1 cellular context compared by ENCODE assay signal in the genomic region with DNA sequence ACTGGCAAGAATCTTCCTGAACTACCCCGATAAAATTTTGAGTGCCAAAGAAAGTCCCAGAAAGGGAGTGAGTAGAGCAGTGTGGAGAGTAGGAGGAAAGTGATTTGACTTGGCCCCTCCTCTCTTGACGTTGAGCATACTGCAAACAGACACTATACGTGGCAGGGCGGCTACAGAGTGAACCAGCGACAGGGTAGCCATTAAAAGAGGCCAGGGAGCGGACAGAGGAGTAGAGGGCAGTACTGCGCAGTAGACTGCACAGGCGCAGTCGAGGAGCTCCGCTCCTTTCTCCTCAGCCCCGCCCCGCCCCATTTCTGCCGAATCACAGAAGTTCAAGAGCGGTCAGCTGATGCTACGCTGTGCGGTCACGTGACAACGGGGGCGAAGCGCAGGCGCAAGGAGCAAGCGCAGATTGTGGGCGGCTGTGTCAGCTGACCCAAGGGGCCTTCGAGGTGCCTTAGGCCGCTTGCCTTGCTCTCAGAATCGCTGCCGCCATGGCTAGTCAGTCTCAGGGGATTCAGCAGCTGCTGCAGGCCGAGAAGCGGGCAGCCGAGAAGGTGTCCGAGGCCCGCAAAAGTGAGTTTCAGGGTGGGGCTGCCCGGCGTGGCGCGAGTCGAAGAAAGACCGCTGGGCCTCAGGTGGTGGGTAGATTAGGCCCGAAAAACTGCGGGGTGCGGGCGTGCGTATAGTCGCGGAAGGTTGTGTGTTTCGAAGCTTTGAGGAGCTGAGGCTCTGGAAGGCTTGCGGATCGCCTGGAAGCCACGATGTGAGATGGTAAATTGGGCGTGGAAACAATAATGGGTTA.
TF ChIP-seq lines count a peak whose summit lies in the region.

A gene with protein sequence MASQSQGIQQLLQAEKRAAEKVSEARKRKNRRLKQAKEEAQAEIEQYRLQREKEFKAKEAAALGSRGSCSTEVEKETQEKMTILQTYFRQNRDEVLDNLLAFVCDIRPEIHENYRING (plus strand): TSS at position 425 of the 805 bp plus-strand sequence. CDS start 70 bp downstream, at position 495.

TF ChIP-seq in HCT116, 20 proteins besides CTCF, POLR2A, EP300 and RAD21 (continued from another document):
- peak; percentile 8 for TF ChIP-seq TCF7L2 (IDR thresholded peaks at IDR 0.05; ENCODE audit: borderline replicate concordance, extremely low read depth, insufficient read depth, insufficient read length)
- no peak for TF ChIP-seq SRF (IDR thresholded peaks at IDR 0.05; ENCODE audit: low read depth)
- peak; percentile 40 for TF ChIP-seq SIN3A (IDR thresholded peaks at IDR 0.05; ENCODE audit: low read depth)
- peak; percentile 99 for TF ChIP-seq ZFX (IDR thresholded peaks at IDR 0.05)
- no peak for TF ChIP-seq EZH2phosphoT487 (IDR thresholded peaks at IDR 0.05; ENCODE audit: borderline replicate concordance)
- no peak for TF ChIP-seq ELF1 (IDR thresholded peaks at IDR 0.05; ENCODE audit: borderline replicate concordance, low read depth)
- TF ChIP-seq JUND (IDR thresholded peaks at IDR 0.05), result no peak
- TF ChIP-seq ZNF274 (IDR thresholded peaks at IDR 0.05; ENCODE audit: low read depth, low read length), result no peak
- TF ChIP-seq, protein P1, sequence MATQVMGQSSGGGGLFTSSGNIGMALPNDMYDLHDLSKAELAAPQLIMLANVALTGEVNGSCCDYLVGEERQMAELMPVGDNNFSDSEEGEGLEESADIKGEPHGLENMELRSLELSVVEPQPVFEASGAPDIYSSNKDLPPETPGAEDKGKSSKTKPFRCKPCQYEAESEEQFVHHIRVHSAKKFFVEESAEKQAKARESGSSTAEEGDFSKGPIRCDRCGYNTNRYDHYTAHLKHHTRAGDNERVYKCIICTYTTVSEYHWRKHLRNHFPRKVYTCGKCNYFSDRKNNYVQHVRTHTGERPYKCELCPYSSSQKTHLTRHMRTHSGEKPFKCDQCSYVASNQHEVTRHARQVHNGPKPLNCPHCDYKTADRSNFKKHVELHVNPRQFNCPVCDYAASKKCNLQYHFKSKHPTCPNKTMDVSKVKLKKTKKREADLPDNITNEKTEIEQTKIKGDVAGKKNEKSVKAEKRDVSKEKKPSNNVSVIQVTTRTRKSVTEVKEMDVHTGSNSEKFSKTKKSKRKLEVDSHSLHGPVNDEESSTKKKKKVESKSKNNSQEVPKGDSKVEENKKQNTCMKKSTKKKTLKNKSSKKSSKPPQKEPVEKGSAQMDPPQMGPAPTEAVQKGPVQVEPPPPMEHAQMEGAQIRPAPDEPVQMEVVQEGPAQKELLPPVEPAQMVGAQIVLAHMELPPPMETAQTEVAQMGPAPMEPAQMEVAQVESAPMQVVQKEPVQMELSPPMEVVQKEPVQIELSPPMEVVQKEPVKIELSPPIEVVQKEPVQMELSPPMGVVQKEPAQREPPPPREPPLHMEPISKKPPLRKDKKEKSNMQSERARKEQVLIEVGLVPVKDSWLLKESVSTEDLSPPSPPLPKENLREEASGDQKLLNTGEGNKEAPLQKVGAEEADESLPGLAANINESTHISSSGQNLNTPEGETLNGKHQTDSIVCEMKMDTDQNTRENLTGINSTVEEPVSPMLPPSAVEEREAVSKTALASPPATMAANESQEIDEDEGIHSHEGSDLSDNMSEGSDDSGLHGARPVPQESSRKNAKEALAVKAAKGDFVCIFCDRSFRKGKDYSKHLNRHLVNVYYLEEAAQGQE (IDR thresholded peaks at IDR 0.05; ENCODE audit: low read depth), result no peak
- peak; percentile 99 for TF ChIP-seq POLR2AphosphoS5 (IDR thresholded peaks at IDR 0.05; ENCODE audit: low read depth, low read length)
